34 cellular contexts compared by ENCODE assay signal in the genomic region with DNA sequence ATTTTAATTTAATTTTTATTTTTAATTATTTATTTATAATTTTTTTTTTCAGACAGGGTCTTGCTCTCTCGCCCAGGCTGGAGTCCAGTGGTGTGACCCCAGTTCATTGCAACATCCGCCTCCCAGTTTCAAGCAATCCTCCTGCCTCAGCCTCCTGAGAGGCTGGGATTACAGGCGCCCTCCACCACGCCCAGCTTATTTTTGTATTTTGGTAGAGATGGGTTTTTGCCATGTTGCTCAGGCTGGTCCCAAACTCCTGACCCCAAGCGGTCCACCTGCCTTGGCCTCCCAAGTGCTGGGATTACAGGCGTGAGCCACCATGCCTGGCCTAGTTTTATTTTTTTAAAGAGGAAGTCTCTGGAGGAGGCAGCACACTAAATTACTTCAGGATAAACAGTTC.
"Had no signal": no experiment of that assay in that cellular context is flagged by ENCODE, and none has a peak within 500 bp of the region (broad histone marks: within the 10 kb centered on the region; RNA-seq: fewer than 3 reads in every experiment).

No MANE protein-coding gene starts in this region.

- H3K36me3 ChIP-seq: Peyer's patch, SJSA1 had no signal

- H3K4me2 ChIP-seq: SK-N-SH had no signal

- ATAC-seq: activated naive CD8-positive, alpha-beta T cell treated with anti-CD3 and anti-CD28 coated beads, Interleukin-2, amount 50 U/mL, for 24 hours; PC-3 had no signal

- H3K4me3 ChIP-seq: Peyer's patch, SJSA1 had no signal

- H3K9ac ChIP-seq: SK-N-SH had no signal

- H3K27me3 ChIP-seq: Peyer's patch, SJSA1 had no signal

- DNase-seq: activated B cell treated with CpG ODN at 0.5 μM for 24 hours; activated CD4-positive, alpha-beta memory T cell treated with anti-CD3 and anti-CD28 coated beads for 36 hours; activated CD4-positive, alpha-beta T cell treated with anti-CD3 and anti-CD28 coated beads for 4 hours; activated CD4-positive, alpha-beta T cell treated with anti-CD3 and anti-CD28 coated beads, Interleukin-2, amount 50 U/mL, for 1 hour; activated CD4-positive, CD25-positive, alpha-beta regulatory T cell treated with anti-CD3 and anti-CD28 coated beads, Interleukin-2, amount 50 U/mL, for 72 hours; activated CD8-positive, alpha-beta memory T cell treated with anti-CD3 and anti-CD28 coated beads, Interleukin-2, amount 50 U/mL, for 4 hours; activated effector memory CD4-positive, alpha-beta T cell treated with Interleukin-2 at 50 U/mL for 16 hours; activated naive CD4-positive, alpha-beta T cell treated with anti-CD3 and anti-CD28 coated beads, Interleukin-2, amount 10 ng/mL, durations not matched to agents 7 days and 5 days; activated naive CD8-positive, alpha-beta T cell treated with anti-CD3 and anti-CD28 coated beads, Interleukin-2, amount 50 U/mL, for 24 hours; activated T-cell treated with anti-CD3 and anti-CD28 coated beads for 4 hours; activated T-cell treated with anti-CD3 and anti-CD28 coated beads, Interleukin-2, amount 50 U/mL, for 48 hours; anterior cingulate cortex; caudate nucleus; cerebellar nuclear complex; MM.1S; MV-4-11; NCI-H1092; NCI-H1436 treated with DMSO at 0.1 percent for 48 hours; NCI-H1694 treated with DMSO at 0.1 percent for 48 hours; NCI-H2029; NCI-H345; NCI-H524 treated with DMSO at 0.1 percent for 48 hours; PC-3; Peyer's patch; RPMI8226; SHP77 treated with DMSO at 0.1 percent for 48 hours; SK-N-SH had no signal

- H3K9me3 Mint-ChIP-seq: activated B cell treated with CpG ODN at 0.5 μM for 24 hours; activated CD4-positive, alpha-beta memory T cell treated with anti-CD3 and anti-CD28 coated beads for 36 hours; activated naive CD4-positive, alpha-beta T cell treated with anti-CD3 and anti-CD28 coated beads, Interleukin-2, amount 10 ng/mL, durations not matched to agents 7 days and 5 days; activated naive CD8-positive, alpha-beta T cell treated with anti-CD3 and anti-CD28 coated beads, Interleukin-2, amount 50 U/mL, for 24 hours; brain; T-helper 1 cell treated with Interleukin-12 subunit alpha and Interleukin-12 subunit beta and Interleukin-4 antibody, amounts not matched to agents 30 μg/mL and 1 μg/mL, for 36 hours; T-helper 2 cell treated with Interferon-gamma antibody and Interleukin-4, amounts not matched to agents 5 μg/mL and 100 μg/mL, for 36 hours had no signal

- H3K4me3 Mint-ChIP-seq: activated B cell treated with CpG ODN at 0.5 μM for 24 hours; activated CD4-positive, alpha-beta memory T cell treated with anti-CD3 and anti-CD28 coated beads for 36 hours; activated naive CD4-positive, alpha-beta T cell treated with anti-CD3 and anti-CD28 coated beads, Interleukin-2, amount 10 ng/mL, durations not matched to agents 7 days and 5 days; activated naive CD8-positive, alpha-beta T cell; activated naive CD8-positive, alpha-beta T cell treated with anti-CD3 and anti-CD28 coated beads, Interleukin-2, amount 50 U/mL, for 24 hours; brain; T-helper 1 cell treated with Interleukin-12 subunit alpha and Interleukin-12 subunit beta and Interleukin-4 antibody, amounts not matched to agents 30 μg/mL and 1 μg/mL, for 36 hours; T-helper 2 cell treated with Interferon-gamma antibody and Interleukin-4, amounts not matched to agents 5 μg/mL and 100 μg/mL, for 36 hours had no signal

- H3K27ac ChIP-seq: SJSA1 had no signal

- H3K36me3 Mint-ChIP-seq: activated CD4-positive, alpha-beta memory T cell treated with anti-CD3 and anti-CD28 coated beads for 36 hours; activated naive CD4-positive, alpha-beta T cell treated with anti-CD3 and anti-CD28 coated beads, Interleukin-2, amount 10 ng/mL, durations not matched to agents 7 days and 5 days; activated naive CD8-positive, alpha-beta T cell had no signal

- FAIRE-seq: bronchial epithelial cell, TTC549 had no signal

- H3K27ac Mint-ChIP-seq: activated B cell treated with CpG ODN at 0.5 μM for 24 hours; activated CD4-positive, alpha-beta memory T cell treated with anti-CD3 and anti-CD28 coated beads for 36 hours; activated naive CD4-positive, alpha-beta T cell treated with anti-CD3 and anti-CD28 coated beads, Interleukin-2, amount 10 ng/mL, durations not matched to agents 7 days and 5 days; activated naive CD8-positive, alpha-beta T cell; activated naive CD8-positive, alpha-beta T cell treated with anti-CD3 and anti-CD28 coated beads, Interleukin-2, amount 50 U/mL, for 24 hours; brain; T-helper 1 cell treated with Interleukin-12 subunit alpha and Interleukin-12 subunit beta and Interleukin-4 antibody, amounts not matched to agents 30 μg/mL and 1 μg/mL, for 36 hours; T-helper 2 cell treated with Interferon-gamma antibody and Interleukin-4, amounts not matched to agents 5 μg/mL and 100 μg/mL, for 36 hours had no signal

- H3K9me3 ChIP-seq: Peyer's patch, SJSA1, SK-N-SH had no signal

- H3K27me3 Mint-ChIP-seq: activated B cell treated with CpG ODN at 0.5 μM for 24 hours; activated CD4-positive, alpha-beta memory T cell treated with anti-CD3 and anti-CD28 coated beads for 36 hours; activated naive CD4-positive, alpha-beta T cell treated with anti-CD3 and anti-CD28 coated beads, Interleukin-2, amount 10 ng/mL, durations not matched to agents 7 days and 5 days; activated naive CD8-positive, alpha-beta T cell; activated naive CD8-positive, alpha-beta T cell treated with anti-CD3 and anti-CD28 coated beads, Interleukin-2, amount 50 U/mL, for 24 hours; brain had no signal
